ENCODE assay signal across 6 cellular contexts in the genomic region with DNA sequence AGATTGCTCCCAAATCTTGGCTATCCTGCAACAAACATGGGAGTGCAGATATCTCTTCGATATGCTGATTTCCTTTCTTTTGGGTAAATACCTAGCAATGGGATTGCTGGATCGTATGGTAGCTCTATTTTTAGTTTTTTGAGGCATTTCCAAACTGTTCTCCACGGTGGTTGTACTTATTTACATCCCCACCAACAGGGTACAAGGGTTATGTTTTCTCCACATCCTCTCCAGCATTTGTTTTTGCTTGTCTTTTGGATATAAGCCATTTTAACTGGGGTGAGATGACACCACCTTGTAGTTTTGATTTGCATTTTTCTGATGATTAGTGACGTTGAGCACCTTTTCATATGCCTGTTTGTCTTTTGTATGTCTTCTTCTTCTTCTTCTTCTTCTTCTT.
"Had no signal": no experiment of that assay in that cellular context is flagged by ENCODE, and none has a peak within 500 bp of the region (broad histone marks: within the 10 kb centered on the region; RNA-seq: fewer than 3 reads in every experiment).

No MANE protein-coding gene starts in this region.

- H3K27ac ChIP-seq: HL-60, KMS-11 had no signal

- H3K9ac ChIP-seq: KMS-11 had no signal

- FAIRE-seq: HTR-8/SVneo had no signal

- H3K4me2 ChIP-seq: KMS-11 had no signal

- DNase-seq: IMR-90, KBM-7, KG1 had no signal
